Comparison of ENCODE assay signal across 12 cellular contexts in genomic region chrX:153336128-153336894, GRCh38. TPM values are rescaled to one million over a fixed set of nuclear protein-coding genes. Genes with fewer than 3 reads are reported as not detected.
A peak's percentile ranks its signal among the peaks of the same experiment; 100 is the strongest.
DNase-seq lines count a peak whose midpoint lies in the region; ATAC-seq and TF ChIP-seq lines count a peak whose summit lies in the region.
"Had no signal": no experiment of that assay in that cellular context is flagged by ENCODE, and none has a peak within 500 bp of the region (broad histone marks: within the 10 kb centered on the region; RNA-seq: fewer than 3 reads in every experiment).

No MANE protein-coding gene starts in this region.

- CTCF ChIA-PET in CD8-positive, alpha-beta T cell (lab: Charles Lee), result no interaction called here

- H3K4me3 ChIP-seq in CD8-positive, alpha-beta T cell (ENCODE audit: low read depth, low read length), result no peak overlapping the region
- no peak overlapping the region for H3K4me3 ChIP-seq in vagina
- H3K4me3 ChIP-seq: mucosa of descending colon had no signal

- no peaks in the 10 kb centered on the region for H3K9me3 ChIP-seq in CD8-positive, alpha-beta T cell (ENCODE audit: low read length)
- H3K9me3 ChIP-seq in vagina, result no peaks in the 10 kb centered on the region
- H3K9me3 ChIP-seq: mucosa of descending colon had no signal

- ATAC-seq in CD8-positive, alpha-beta T cell, result no peak
- ATAC-seq in GM18517 (IDR thresholded peaks at IDR 0.05; ENCODE audit: unreplicated experiment) (peak; percentile 60), HG03432 (IDR thresholded peaks at IDR 0.05; ENCODE audit: unreplicated experiment) (peak; percentile 39)
- ATAC-seq: mucosa of descending colon had no signal

- no peak overlapping the region for H3K27ac ChIP-seq in CD8-positive, alpha-beta T cell (ENCODE audit: low read depth, low read length)
- H3K27ac ChIP-seq in vagina, result no peak overlapping the region

- peak overlapping the region; percentile 49 for H3K27ac Mint-ChIP-seq in CD8-positive, alpha-beta T cell
- H3K27ac Mint-ChIP-seq in brain, result peak overlapping the region in 2 of 5 experiments; percentile 49 to 65

- H3K4me3 Mint-ChIP-seq in CD8-positive, alpha-beta T cell, result peak overlapping the region; percentile 78
- H3K4me3 Mint-ChIP-seq in brain, result peak overlapping the region; percentile 83 to 91 (median 87)

- H3K27me3 Mint-ChIP-seq in CD8-positive, alpha-beta T cell (ENCODE audit: low read depth), result no peaks in the 10 kb centered on the region
- no peaks in the 10 kb centered on the region for H3K27me3 Mint-ChIP-seq in brain

- POLR2A ChIA-PET in CD8-positive, alpha-beta T cell (lab: Charles Lee), result no interaction called here

- H3K9me3 Mint-ChIP-seq in CD8-positive, alpha-beta T cell, result no peaks in the 10 kb centered on the region
- H3K9me3 Mint-ChIP-seq in brain, result peaks cover 0 to 10% (median 5%) of the 10 kb centered on the region in 5 experiments

- H3K36me3 Mint-ChIP-seq in CD8-positive, alpha-beta T cell, result peaks cover 31% of the 10 kb centered on the region
- H3K36me3 Mint-ChIP-seq in brain, result peaks cover 34% of the 10 kb centered on the region

- DNase-seq in CD8-positive, alpha-beta T cell, result peak in 1 of 7 experiments; percentile 47
- DNase-seq in vagina (ENCODE audit: extremely low spot score in 2 of 2) (no peak), DMS114 treated with DMSO at 0.1 percent for 48 hours (lab: John Stamatoyannopoulos, UW; ENCODE audit: unreplicated experiment) (no peak), epidermal melanocyte (ENCODE audit: insufficient read length, low spot score) (no peak), T1000 (lab: John Stamatoyannopoulos, UW) (no peak)
- DNase-seq: NCI-H524 treated with DMSO at 0.1 percent for 48 hours had no signal

- intact Hi-C loops in CD8-positive, alpha-beta T cell (cut with DNase I, micrococcal nuclease), result loop anchor here in 1 of 2 experiments (5.0 kb wide), 1 partner anchor 461 kb away; no protein-coding TSS in a partner anchor
- intact Hi-C loops in vagina (cut with DNase I), result no loop called here

- TF ChIP-seq POLR2A in vagina (IDR thresholded peaks at IDR 0.05), result no peak

- no peak for TF ChIP-seq CTCF in CD8-positive, alpha-beta T cell (IDR thresholded peaks at IDR 0.05)
- TF ChIP-seq CTCF in brain (conservative IDR thresholded peaks at IDR 0.05) (no peak), vagina (IDR thresholded peaks at IDR 0.05) (no peak)

- H3K27me3 ChIP-seq in CD8-positive, alpha-beta T cell (ENCODE audit: insufficient read depth, low read length), result no peaks in the 10 kb centered on the region
- H3K27me3 ChIP-seq in vagina, result no peaks in the 10 kb centered on the region

- H3K4me1 Mint-ChIP-seq in CD8-positive, alpha-beta T cell (ENCODE audit: low read depth), result peaks cover 57% of the 10 kb centered on the region
- peaks cover 34% of the 10 kb centered on the region for H3K4me1 Mint-ChIP-seq in brain

- peaks cover 41% of the 10 kb centered on the region for H3K4me1 ChIP-seq in CD8-positive, alpha-beta T cell (ENCODE audit: insufficient read depth, low read length)
- H3K4me1 ChIP-seq in vagina, result peaks cover 9% of the 10 kb centered on the region

- H3K36me3 ChIP-seq in CD8-positive, alpha-beta T cell (ENCODE audit: insufficient read depth, low read length), result no peaks in the 10 kb centered on the region
- peaks cover 0 to under 1% of the 10 kb centered on the region in 2 donors for H3K36me3 ChIP-seq in vagina

RNA-seq across cellular contexts. Expression of gene ZNF275, which starts 2.4 kb away (rescaled TPM):
- total RNA-seq in CD8-positive, alpha-beta T cell, result 10 to 100 TPM; 11.3 to 11.6 TPM
- 12.9 TPM for polyA plus RNA-seq in brain (ENCODE audit: insufficient read depth, low read depth, low replicate concordance)
- total RNA-seq in vagina, result 7.6 TPM

RNA-seq across cellular contexts. Expression of gene PNMA6F, which starts 14.7 kb away (rescaled TPM):
- not detected for total RNA-seq in CD8-positive, alpha-beta T cell
- polyA plus RNA-seq in brain (ENCODE audit: insufficient read depth, low read depth, low replicate concordance), result 1.1 TPM
- total RNA-seq in vagina, result not detected
- total RNA-seq: glomerular endothelial cell, mucosa of descending colon, urinary bladder had no signal
- polyA plus RNA-seq: urinary bladder had no signal
